ENCODE assay signal across 10 cellular contexts in the genomic region with DNA sequence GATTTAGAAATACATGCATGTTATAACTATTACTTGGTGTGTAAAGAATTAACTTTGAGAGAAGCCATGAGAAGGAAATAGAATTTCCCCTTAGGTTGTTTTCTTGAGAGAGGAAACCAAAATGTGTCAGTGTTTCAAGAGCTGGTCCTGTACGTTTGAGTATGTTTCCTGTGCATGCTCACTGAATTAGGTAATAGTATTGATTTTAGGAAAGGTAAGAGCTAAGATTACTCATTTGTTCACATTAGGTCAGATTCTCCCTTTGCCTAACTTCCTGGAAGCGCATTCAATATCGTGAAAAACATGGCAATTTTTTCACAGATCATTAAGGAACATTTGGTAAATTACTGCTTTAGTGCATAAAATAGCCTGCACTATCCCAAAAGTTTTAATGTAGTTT. TPM values are rescaled to one million over a fixed set of nuclear protein-coding genes. Genes with fewer than 3 reads are reported as not detected.
DNase-seq lines count a peak whose midpoint lies in the region; ATAC-seq and TF ChIP-seq lines count a peak whose summit lies in the region.
"Had no signal": no experiment of that assay in that cellular context is flagged by ENCODE, and none has a peak within 500 bp of the region (broad histone marks: within the 10 kb centered on the region; RNA-seq: fewer than 3 reads in every experiment).

No MANE protein-coding gene starts in this region.

- TF ChIP-seq POLR2A in stomach (IDR thresholded peaks at IDR 0.05): no peak

- no peak overlapping the region for H3K27ac Mint-ChIP-seq in glutamatergic neuron (ENCODE audit: unreplicated experiment)

- intact Hi-C loops in stomach (cut with DNase I; ENCODE audit: low total_unique reads): no loop called here

- no peak overlapping the region for H2AFZ ChIP-seq in osteoblast (ENCODE audit: low read length)

- no peaks in the 10 kb centered on the region for H3K9me3 ChIP-seq in stomach
- H3K9me3 ChIP-seq in osteoblast (ENCODE audit: low read depth, low read length): no peaks in the 10 kb centered on the region

- H3K27me3 Mint-ChIP-seq in glutamatergic neuron (ENCODE audit: unreplicated experiment): no peaks in the 10 kb centered on the region

- no peaks in the 10 kb centered on the region for H3K9me3 Mint-ChIP-seq in glutamatergic neuron (ENCODE audit: unreplicated experiment)

- H3K4me1 Mint-ChIP-seq in glutamatergic neuron (ENCODE audit: low read depth, unreplicated experiment): no peaks in the 10 kb centered on the region

- H4K20me1 ChIP-seq in osteoblast (ENCODE audit: insufficient read depth, low read length): no peaks in the 10 kb centered on the region

- no peak for TF ChIP-seq EP300 in stomach (IDR thresholded peaks at IDR 0.05)

- no peaks in the 10 kb centered on the region for H3K79me2 ChIP-seq in osteoblast (ENCODE audit: insufficient read depth, low read length)

- no peak overlapping the region for H3K4me2 ChIP-seq in osteoblast (ENCODE audit: insufficient read depth, low read length)

- H3K27ac ChIP-seq in stomach (no peak overlapping the region), osteoblast (ENCODE audit: low read depth, low read length) (no peak overlapping the region)

- no peaks in the 10 kb centered on the region for H3K36me3 Mint-ChIP-seq in glutamatergic neuron (ENCODE audit: unreplicated experiment)

- no peaks in the 10 kb centered on the region for H3K36me3 ChIP-seq in stomach
- H3K36me3 ChIP-seq in osteoblast (ENCODE audit: insufficient read depth, low read length): no peaks in the 10 kb centered on the region

- H3K27me3 ChIP-seq in stomach (no peaks in the 10 kb centered on the region), osteoblast (ENCODE audit: insufficient read depth, low read length) (no peaks in the 10 kb centered on the region)

- peak; percentile 34 for ATAC-seq in GM19438 (IDR thresholded peaks at IDR 0.05; ENCODE audit: low read depth, unreplicated experiment)
- ATAC-seq in HG03442 (IDR thresholded peaks at IDR 0.05; ENCODE audit: unreplicated experiment): peak; percentile 34

- peaks cover 0 to 9% (median 2%) of the 10 kb centered on the region in 4 donors for H3K4me1 ChIP-seq in stomach
- H3K4me1 ChIP-seq in osteoblast (ENCODE audit: insufficient read depth, low read length): no peaks in the 10 kb centered on the region

- TF ChIP-seq CTCF in GM12865 (IDR thresholded peaks at IDR 0.05; ENCODE audit: insufficient read depth, low read depth, low read length, missing control alignments) (no peak), stomach (IDR thresholded peaks at IDR 0.05) (no peak), glutamatergic neuron (IDR thresholded peaks at IDR 0.05; ENCODE audit: partially characterized antibody, unreplicated experiment) (no peak), osteoblast (IDR thresholded peaks at IDR 0.05; ENCODE audit: extremely low read depth, low read depth, low read length) (no peak)

- H3K4me3 ChIP-seq in GM12865 (ENCODE audit: low read depth, low read length): no peak overlapping the region
- H3K4me3 ChIP-seq in stomach: no peak overlapping the region
- no peak overlapping the region for H3K4me3 ChIP-seq in osteoblast (ENCODE audit: insufficient read depth, low read length)
- H3K4me3 ChIP-seq: skin epidermis had no signal

- H3K4me3 Mint-ChIP-seq in glutamatergic neuron (ENCODE audit: unreplicated experiment): no peak overlapping the region

- DNase-seq in GM12865 (ENCODE audit: low read depth): peak; percentile 83
- DNase-seq in dermis blood vessel endothelial cell: peak; percentile 58
- DNase-seq in UCSD-AML1 (lab: John Stamatoyannopoulos, UW; ENCODE audit: unreplicated experiment): no peak
- no peak for DNase-seq in stomach
- no peak for DNase-seq in glutamatergic neuron
- no peak for DNase-seq in osteoblast (ENCODE audit: insufficient read length, low spot score, missing footprints)
- DNase-seq: midbrain had no signal

- WGBS in stomach, 5 donors: 61 to 72% (median 69%) methylated on average over 3 of the region's 3 CpGs

RNA-seq across cellular contexts. Expression of a gene that starts 49.3 kb away (rescaled TPM):
- 166 and 217 TPM in 2 replicates for total RNA-seq in dermis blood vessel endothelial cell
- total RNA-seq in stomach: 100 to 1,000 TPM in 1 of 5 donors, 10 to 100 TPM in 4; 49.4 to 426 (median 65.3) TPM
- 10 to 100 TPM; 18.1 to 25.1 (median 22.8) TPM for polyA plus RNA-seq in stomach
- 71.7 TPM for total RNA-seq in glutamatergic neuron (ENCODE audit: unreplicated experiment)
- 70.1 and 79.3 TPM in 2 replicates for total RNA-seq in osteoblast

Comparison
In these comparisons a context has a peak if more than half of its experiments do, and no peak if none do; other contexts are left out.
1. DNase-seq: peak in GM12865 (single experiment) and dermis blood vessel endothelial cell (single experiment); none in UCSD-AML1 (single experiment), stomach (single experiment), glutamatergic neuron (single experiment) and osteoblast (single experiment).